13 cellular contexts compared by ENCODE assay signal in the genomic region with DNA sequence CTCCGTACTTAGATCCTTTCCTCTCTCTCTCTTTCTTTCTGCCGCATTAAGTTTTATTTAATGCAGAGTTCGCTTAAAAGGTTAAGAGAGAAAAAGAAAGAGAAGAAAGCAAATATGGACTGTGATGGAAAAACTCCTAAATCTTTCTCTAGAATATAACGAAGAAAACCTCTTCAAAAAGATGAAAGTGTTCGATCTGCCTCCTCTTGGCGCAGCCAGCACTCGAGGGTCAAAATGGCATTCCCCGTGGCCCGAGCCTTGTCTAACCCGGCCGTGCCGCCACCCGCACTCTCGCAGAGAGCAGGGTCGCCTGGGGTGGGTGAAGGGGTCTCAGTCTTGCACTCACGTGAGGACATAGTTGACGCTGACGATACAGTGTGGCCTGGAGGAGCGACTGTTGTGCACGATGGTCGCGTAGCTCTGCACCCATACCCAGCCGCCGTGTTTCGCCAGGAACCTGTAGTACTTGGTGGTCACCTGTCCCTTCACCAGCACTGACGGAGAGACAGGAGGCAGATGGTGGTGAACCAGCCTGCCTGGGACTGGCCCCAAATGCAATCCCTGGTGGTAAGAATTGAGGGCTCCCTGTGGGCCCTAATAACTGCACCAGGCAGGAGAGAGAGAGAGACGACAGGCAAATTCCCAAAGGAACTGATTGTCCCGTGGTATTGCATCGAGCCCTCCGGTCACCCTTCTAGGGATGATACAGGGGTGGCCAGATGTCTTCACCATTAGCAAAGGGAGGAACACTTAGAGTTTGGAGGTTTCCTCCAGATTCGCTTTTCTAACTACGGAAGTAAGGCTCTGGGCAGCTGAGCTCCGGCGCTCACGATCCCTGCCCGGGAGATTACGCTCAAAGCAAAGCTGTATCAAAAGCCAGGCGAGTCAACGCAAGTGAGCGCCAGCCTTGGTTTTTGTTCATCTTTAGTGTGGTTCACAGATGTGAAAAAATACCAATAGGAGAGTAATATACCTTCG. TPM values are rescaled to one million over a fixed set of nuclear protein-coding genes. Genes with fewer than 3 reads are reported as not detected.
A peak's percentile ranks its signal among the peaks of the same experiment; 100 is the strongest.
DNase-seq lines count a peak whose midpoint lies in the region; ATAC-seq, FAIRE-seq and TF ChIP-seq lines count a peak whose summit lies in the region.
"Had no signal": no experiment of that assay in that cellular context is flagged by ENCODE, and none has a peak within 500 bp of the region (broad histone marks: within the 10 kb centered on the region; RNA-seq: fewer than 3 reads in every experiment).

No MANE protein-coding gene starts in this region.

- peak overlapping the region; percentile 11 for H3K4me3 Mint-ChIP-seq in memory B cell
- H3K4me3 Mint-ChIP-seq: effector memory CD8-positive, alpha-beta T cell had no signal

- TF ChIP-seq EP300 in GM12878 (IDR thresholded peaks at IDR 0.05; ENCODE audit: borderline replicate concordance in 1 of 2, control insufficient read depth in 1 of 2, low read depth in 2 of 2, low read length in 2 of 2): no peak

- H3K4me1 Mint-ChIP-seq in memory B cell: no peaks in the 10 kb centered on the region

- 6% methylated on average over 41 of the region's 41 CpGs for WGBS in right cardiac atrium
- WGBS in GM12878 (ENCODE audit: insufficient coverage, insufficient replicate concordance, low lambda C conversion rate, missing lambda C conversion rate): 36% methylated on average over 41 of the region's 41 CpGs

- H3K4me1 ChIP-seq in right cardiac atrium (ENCODE audit: control insufficient read depth, insufficient read depth, low read length) (peaks cover 4% of the 10 kb centered on the region), right atrium auricular region (peaks cover 0 to 21% of the 10 kb centered on the region in 2 donors), GM12878 (ENCODE audit: control insufficient read depth, insufficient read depth, low read length) (no peaks in the 10 kb centered on the region), upper lobe of right lung (peaks cover 10% of the 10 kb centered on the region)

- peaks cover 3% of the 10 kb centered on the region for H3K27me3 ChIP-seq in right cardiac atrium (ENCODE audit: control insufficient read depth, insufficient read depth)
- peaks cover 42 to 43% of the 10 kb centered on the region in 2 donors for H3K27me3 ChIP-seq in right atrium auricular region
- peaks cover 20 to 22% of the 10 kb centered on the region in 2 experiments for H3K27me3 ChIP-seq in GM12878 (replicated peaks in 1 of 2; ENCODE audit: control insufficient read depth in 2 of 2, insufficient read depth in 2 of 2, low read length in 1 of 2)
- peaks cover 85% of the 10 kb centered on the region for H3K27me3 ChIP-seq in upper lobe of right lung

- H3K36me3 Mint-ChIP-seq in memory B cell: no peaks in the 10 kb centered on the region

- H2AFZ ChIP-seq in GM12878 (ENCODE audit: control insufficient read depth, low read depth, low read length): no peak overlapping the region

- H3K27ac ChIP-seq in right cardiac atrium (ENCODE audit: low read length) (no peak overlapping the region), right atrium auricular region (no peak overlapping the region), GM12878 (ENCODE audit: control insufficient read depth, insufficient read depth) (no peak overlapping the region), upper lobe of right lung (no peak overlapping the region)
- H3K27ac ChIP-seq: sigmoid colon had no signal

- no peak overlapping the region for H3K4me2 ChIP-seq in GM12878 (ENCODE audit: control insufficient read depth, insufficient read depth)

- SMC1A ChIA-PET in GM12878 (lab: Charles Lee; ENCODE audit: uncharacterized antibody, unreplicated experiment): no interaction called here

- peaks cover 17% of the 10 kb centered on the region for H3K27me3 Mint-ChIP-seq in memory B cell

- CTCF ChIA-PET in GM12878 (lab: Yijun Ruan, JAX): no interaction called here

- H3K79me2 ChIP-seq in GM12878 (ENCODE audit: control insufficient read depth, insufficient read depth, low read length): no peaks in the 10 kb centered on the region

- RAD21 ChIA-PET in GM12878 (lab: Charles Lee; ENCODE audit: unreplicated experiment): no interaction called here

- ATAC-seq in right cardiac atrium (peak in 1 of 2 donors; percentile 25), GM12878 (peak; percentile 50), memory B cell (ENCODE audit: low read depth) (no peak), upper lobe of right lung (peak; percentile 32), GM21360 (IDR thresholded peaks at IDR 0.05; ENCODE audit: unreplicated experiment) (no peak), HG03521 (IDR thresholded peaks at IDR 0.05; ENCODE audit: unreplicated experiment) (no peak), HG03159 (IDR thresholded peaks at IDR 0.05; ENCODE audit: unreplicated experiment) (no peak)
- ATAC-seq: effector memory CD8-positive, alpha-beta T cell had no signal

- H3K36me3 ChIP-seq in right atrium auricular region (no peaks in the 10 kb centered on the region), GM12878 (ENCODE audit: control insufficient read depth in 2 of 2, insufficient read depth in 2 of 2, low read length in 1 of 2) (no peaks in the 10 kb centered on the region), upper lobe of right lung (no peaks in the 10 kb centered on the region)
- H3K36me3 ChIP-seq: sigmoid colon had no signal

- no peak for TF ChIP-seq RAD21 in GM12878 (IDR thresholded peaks at IDR 0.05; ENCODE audit: insufficient read depth, low read depth, low read length)

- peak overlapping the region; percentile 16 for H3K4me3 ChIP-seq in right cardiac atrium (ENCODE audit: low read length)
- peak overlapping the region in 1 of 2 donors; percentile 21 for H3K4me3 ChIP-seq in right atrium auricular region
- H3K4me3 ChIP-seq in GM12878: no peak overlapping the region
- no peak overlapping the region for H3K4me3 ChIP-seq in upper lobe of right lung
- H3K4me3 ChIP-seq: sigmoid colon had no signal

- in situ Hi-C loops in GM12878 (cut with MboI): no loop called here

- intact Hi-C loops in right cardiac atrium (cut with DNase I): no loop called here
- intact Hi-C loops in GM12878 (cut with micrococcal nuclease; ENCODE audit: unreplicated experiment): no loop called here
- intact Hi-C loops in upper lobe of right lung (cut with DNase I): no loop called here

- H3K9me3 Mint-ChIP-seq in memory B cell: no peaks in the 10 kb centered on the region
- H3K9me3 Mint-ChIP-seq: effector memory CD8-positive, alpha-beta T cell had no signal

- no TSS peak for BruUV-seq in GM12878 (replicated peaks; lab: Mats Ljungman, UMichigan)

- TF ChIP-seq CTCF in right atrium auricular region (IDR thresholded peaks at IDR 0.05) (no peak), GM12878 (IDR thresholded peaks at IDR 0.05 in 2 of 3, conservative IDR thresholded peaks at IDR 0.05 in 1 of 3; ENCODE audit: control insufficient read depth in 2 of 3, extremely low read depth in 1 of 3, insufficient read depth in 1 of 3, low read depth in 3 of 3, low read length in 3 of 3) (no peak), upper lobe of right lung (IDR thresholded peaks at IDR 0.05) (no peak)

- H4K20me1 ChIP-seq in GM12878 (ENCODE audit: control insufficient read depth, insufficient read depth): no peaks in the 10 kb centered on the region

- H3K9me3 ChIP-seq in right cardiac atrium (ENCODE audit: control insufficient read depth, low read length): no peaks in the 10 kb centered on the region
- H3K9me3 ChIP-seq in right atrium auricular region: no peaks in the 10 kb centered on the region
- no peaks in the 10 kb centered on the region; the same call in 1 of the 3 replicates for H3K9me3 ChIP-seq in GM12878 (replicated peaks; ENCODE audit: control insufficient read depth, insufficient read depth, low read length)
- H3K9me3 ChIP-seq in upper lobe of right lung: no peaks in the 10 kb centered on the region
- H3K9me3 ChIP-seq: sigmoid colon had no signal

- TF ChIP-seq POLR2A in GM12878 (IDR thresholded peaks at IDR 0.05; ENCODE audit: low read depth, low read length): no peak

- H3K27ac Mint-ChIP-seq in memory B cell: no peak overlapping the region
- H3K27ac Mint-ChIP-seq: effector memory CD8-positive, alpha-beta T cell had no signal

- no peak for FAIRE-seq in GM12878 (lab: Jason Lieb, UNC)

- H3K9ac ChIP-seq in GM12878 (ENCODE audit: control insufficient read depth, insufficient read depth, low read length): no peak overlapping the region

- POLR2A ChIA-PET in GM12878 (lab: Charles Lee): no interaction called here

- peak in 1 of 3 donors; percentile 30 for DNase-seq in right cardiac atrium
- no peak for DNase-seq in right atrium auricular region (ENCODE audit: low spot score)
- DNase-seq in GM12878 (ENCODE audit: low read depth, low spot score): no peak
- DNase-seq in memory B cell (ENCODE audit: low spot score in 2 of 2): no peak
- no peak for DNase-seq in upper lobe of right lung
- DNase-seq: effector memory CD8-positive, alpha-beta T cell; hypothalamus; NCI-H2171 treated with DMSO at 0.1 percent for 48 hours; sigmoid colon had no signal

TF ChIP-seq in GM12878, 131 proteins besides CTCF, POLR2A, EP300 and RAD21 (continues in another document):
- TF ChIP-seq BHLHE40 (IDR thresholded peaks at IDR 0.05; ENCODE audit: borderline replicate concordance in 1 of 2, low read depth in 2 of 2, low read length in 1 of 2): no peak
- TF ChIP-seq HDAC2 (IDR thresholded peaks at IDR 0.05): no peak
- no peak for TF ChIP-seq SIX5 (IDR thresholded peaks at IDR 0.05; ENCODE audit: low read depth, low read length, severe bottlenecking)
- TF ChIP-seq YY1 (IDR thresholded peaks at IDR 0.05; ENCODE audit: low read depth, low read length): no peak

RNA-seq across cellular contexts. Expression of a gene that starts 17.5 kb away (rescaled TPM):
- total RNA-seq in right cardiac atrium: not detected
- polyA plus RNA-seq in right cardiac atrium: not detected
- not detected for total RNA-seq in right atrium auricular region
- not detected in 2 replicates for total RNA-seq in GM12878 (2013; cell fraction: nucleolus; rRNA removed)
- not detected in 2 replicates for total RNA-seq in GM12878 (2014; rRNA removed)
- not detected in 2 replicates for total RNA-seq in GM12878 (2014; rRNA removed; fragmentation: Illumina TruSeq; extraction: Trizol)
- total RNA-seq in GM12878 (2021): not detected in 2 replicates
- not detected for polyA plus RNA-seq in GM12878 (2011; ENCODE audit: low read depth)
- 0.01 TPM in 1 of 2 replicates, not detected in the other for polyA plus RNA-seq in GM12878 (2011; rRNA removed)
- polyA plus RNA-seq in GM12878 (2011; cell fraction: cytosol; rRNA removed): not detected in 2 replicates
- polyA plus RNA-seq in GM12878 (2011; cell fraction: nucleus; rRNA removed): not detected in 2 replicates
- not detected in 2 replicates for polyA plus RNA-seq in GM12878 (2012)
- not detected in 2 replicates for polyA plus RNA-seq in GM12878 (2014; fragmentation: Illumina TruSeq; extraction: Trizol)
- polyA plus RNA-seq in GM12878 (2014; fragmentation: Nextera tagmentation; extraction: Ambion mirVana): not detected
- polyA plus RNA-seq in GM12878 (2014; rRNA removed): not detected in 2 replicates
- polyA plus RNA-seq in GM12878 (2016; fragmentation: Nextera tagmentation; extraction: Ambion mirVana): not detected
- polyA minus RNA-seq in GM12878 (2011; rRNA and poly(A)+ RNA removed): not detected in 2 replicates
- polyA minus RNA-seq in GM12878 (2011; cell fraction: cytosol; rRNA and poly(A)+ RNA removed): not detected in 2 replicates
- polyA minus RNA-seq in GM12878 (2011; cell fraction: nucleus; rRNA and poly(A)+ RNA removed): not detected in 2 replicates
- total RNA-seq in upper lobe of right lung: not detected
- total RNA-seq: mucosa of gallbladder, sigmoid colon had no signal
- polyA plus RNA-seq: sigmoid colon had no signal

Comparison
In these comparisons a context has a peak if more than half of its experiments do, and no peak if none do; other contexts are left out.
1. ATAC-seq: peak in GM12878 (single experiment) and upper lobe of right lung (single experiment); none in memory B cell (single experiment), GM21360 (single experiment), HG03521 (single experiment) and HG03159 (single experiment).